In the genomic region with DNA sequence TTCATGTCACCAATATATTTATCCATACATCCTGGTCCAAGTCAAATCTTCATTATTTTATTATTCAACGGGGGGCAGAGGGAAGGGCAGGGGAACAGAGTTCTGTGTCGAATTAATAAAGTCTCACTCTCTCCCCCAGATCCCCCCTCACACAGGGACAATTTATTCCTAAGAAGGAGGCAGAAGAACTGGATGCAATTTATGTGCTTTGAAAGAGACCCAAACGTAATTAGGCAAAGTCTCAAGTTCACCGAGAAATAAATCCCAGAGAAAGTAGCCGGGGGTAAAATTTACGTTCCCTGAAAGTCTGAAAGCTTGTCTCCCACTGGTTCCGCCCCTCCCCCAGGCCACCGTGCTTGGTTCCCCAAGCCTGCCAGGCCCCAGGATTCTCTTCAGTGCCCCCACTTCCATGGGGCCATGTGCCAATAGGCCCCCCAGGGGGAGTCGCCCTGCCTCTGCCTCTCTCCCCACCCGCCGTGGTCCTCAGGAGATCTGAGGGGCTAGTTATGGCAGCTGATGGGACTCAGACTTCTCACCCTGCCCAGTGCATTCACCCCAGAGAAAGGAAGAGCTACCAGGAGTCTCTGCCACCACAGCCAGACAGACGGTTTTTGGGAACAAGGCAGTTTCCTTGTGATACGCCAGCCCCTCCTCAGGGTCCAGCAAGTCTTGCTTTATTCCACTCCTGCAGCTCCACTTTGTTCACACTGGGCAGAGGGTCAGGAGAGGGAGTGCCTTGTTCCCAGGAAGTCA, we compare ENCODE assay signal across 16 cellular contexts.
"Had no signal": no experiment of that assay in that cellular context is flagged by ENCODE, and none has a peak within 500 bp of the region (broad histone marks: within the 10 kb centered on the region; RNA-seq: fewer than 3 reads in every experiment).

No MANE protein-coding gene starts in this region.

- H3K9me3 Mint-ChIP-seq: activated naive CD4-positive, alpha-beta T cell treated with anti-CD3 and anti-CD28 coated beads, Interleukin-2, amount 50 U/mL, for 72 hours; activated T-cell treated with anti-CD3 and anti-CD28 coated beads, Interleukin-2, amount 50 U/mL, for 24 hours had no signal

- H3K4me1 ChIP-seq: body of pancreas had no signal

- H3K36me3 ChIP-seq: ovary, stomach had no signal

- H3K27me3 Mint-ChIP-seq: activated T-cell treated with anti-CD3 and anti-CD28 coated beads, Interleukin-2, amount 50 U/mL, for 24 hours had no signal

- H3K4me3 Mint-ChIP-seq: activated T-cell treated with anti-CD3 and anti-CD28 coated beads, Interleukin-2, amount 50 U/mL, for 24 hours had no signal

- H3K27ac Mint-ChIP-seq: activated naive CD4-positive, alpha-beta T cell treated with anti-CD3 and anti-CD28 coated beads, Interleukin-2, amount 50 U/mL, for 72 hours; activated T-cell treated with anti-CD3 and anti-CD28 coated beads, Interleukin-2, amount 50 U/mL, for 24 hours had no signal

- H3K36me3 Mint-ChIP-seq: activated naive CD4-positive, alpha-beta T cell treated with anti-CD3 and anti-CD28 coated beads, Interleukin-2, amount 50 U/mL, for 72 hours had no signal

- H3K9me3 ChIP-seq: body of pancreas, ovary, stomach had no signal

- H3K27ac ChIP-seq: body of pancreas, ovary, stomach had no signal

- ATAC-seq: activated CD4-positive, CD25-positive, alpha-beta regulatory T cell treated with anti-CD3 and anti-CD28 coated beads, Interleukin-2, amount 50 U/mL, for 24 hours; activated naive CD4-positive, alpha-beta T cell treated with anti-CD3 and anti-CD28 coated beads, Interleukin-2, amount 50 U/mL, for 72 hours; body of pancreas had no signal

- H3K27me3 ChIP-seq: body of pancreas, ovary had no signal

- H3K4me3 ChIP-seq: body of pancreas, ovary, stomach had no signal

- DNase-seq: activated CD4-positive, alpha-beta T cell treated with anti-CD3 and anti-CD28 coated beads, Interleukin-2, amount 50 U/mL, for 4 hours; activated effector memory CD4-positive, alpha-beta T cell treated with Interleukin-2 at 50 U/mL for 16 hours; activated T-cell treated with anti-CD3 and anti-CD28 coated beads, Interleukin-2, amount 50 U/mL, for 24 hours; amniotic stem cell; body of pancreas; cerebellar nuclear complex; dermis blood vessel endothelial cell; hippocampal formation; mammary epithelial cell; ovary; stimulated activated CD4-positive, alpha-beta T cell treated with anti-CD3 and anti-CD28 coated beads, Interleukin-15, amount 100 ng/mL, for 24 hours; stimulated activated CD4-positive, alpha-beta T cell treated with anti-CD3 and anti-CD28 coated beads, Interleukin-4, amount 100 ng/mL, for 4 hours; stomach; T-helper 2 cell had no signal
